ENCODE assay signal across 1 cellular context in genomic region chr12:47884501-47884900, GRCh38.
TF ChIP-seq lines count a peak whose summit lies in the region.

No MANE protein-coding gene starts in this region.

TF ChIP-seq in GM12878, 131 proteins besides CTCF, POLR2A, EP300 and RAD21:
- TF ChIP-seq, protein P1, sequence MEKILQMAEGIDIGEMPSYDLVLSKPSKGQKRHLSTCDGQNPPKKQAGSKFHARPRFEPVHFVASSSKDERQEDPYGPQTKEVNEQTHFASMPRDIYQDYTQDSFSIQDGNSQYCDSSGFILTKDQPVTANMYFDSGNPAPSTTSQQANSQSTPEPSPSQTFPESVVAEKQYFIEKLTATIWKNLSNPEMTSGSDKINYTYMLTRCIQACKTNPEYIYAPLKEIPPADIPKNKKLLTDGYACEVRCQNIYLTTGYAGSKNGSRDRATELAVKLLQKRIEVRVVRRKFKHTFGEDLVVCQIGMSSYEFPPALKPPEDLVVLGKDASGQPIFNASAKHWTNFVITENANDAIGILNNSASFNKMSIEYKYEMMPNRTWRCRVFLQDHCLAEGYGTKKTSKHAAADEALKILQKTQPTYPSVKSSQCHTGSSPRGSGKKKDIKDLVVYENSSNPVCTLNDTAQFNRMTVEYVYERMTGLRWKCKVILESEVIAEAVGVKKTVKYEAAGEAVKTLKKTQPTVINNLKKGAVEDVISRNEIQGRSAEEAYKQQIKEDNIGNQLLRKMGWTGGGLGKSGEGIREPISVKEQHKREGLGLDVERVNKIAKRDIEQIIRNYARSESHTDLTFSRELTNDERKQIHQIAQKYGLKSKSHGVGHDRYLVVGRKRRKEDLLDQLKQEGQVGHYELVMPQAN (conservative IDR thresholded peaks at IDR 0.05), result no peak
- no peak for TF ChIP-seq RBBP5 (conservative IDR thresholded peaks at IDR 0.05)
- no peak for TF ChIP-seq REST (IDR thresholded peaks at IDR 0.05; ENCODE audit: low read depth, low read length)
- TF ChIP-seq, protein P2, sequence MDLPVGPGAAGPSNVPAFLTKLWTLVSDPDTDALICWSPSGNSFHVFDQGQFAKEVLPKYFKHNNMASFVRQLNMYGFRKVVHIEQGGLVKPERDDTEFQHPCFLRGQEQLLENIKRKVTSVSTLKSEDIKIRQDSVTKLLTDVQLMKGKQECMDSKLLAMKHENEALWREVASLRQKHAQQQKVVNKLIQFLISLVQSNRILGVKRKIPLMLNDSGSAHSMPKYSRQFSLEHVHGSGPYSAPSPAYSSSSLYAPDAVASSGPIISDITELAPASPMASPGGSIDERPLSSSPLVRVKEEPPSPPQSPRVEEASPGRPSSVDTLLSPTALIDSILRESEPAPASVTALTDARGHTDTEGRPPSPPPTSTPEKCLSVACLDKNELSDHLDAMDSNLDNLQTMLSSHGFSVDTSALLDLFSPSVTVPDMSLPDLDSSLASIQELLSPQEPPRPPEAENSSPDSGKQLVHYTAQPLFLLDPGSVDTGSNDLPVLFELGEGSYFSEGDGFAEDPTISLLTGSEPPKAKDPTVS (IDR thresholded peaks at IDR 0.05; ENCODE audit: low read depth, low read length), result no peak
- TF ChIP-seq ASH2L (IDR thresholded peaks at IDR 0.05; ENCODE audit: borderline replicate concordance, low read depth), result no peak
- no peak for TF ChIP-seq MEF2A (IDR thresholded peaks at IDR 0.05; ENCODE audit: insufficient read depth, low read depth, low read length)
- TF ChIP-seq NR2C1 (IDR thresholded peaks at IDR 0.05), result no peak
- TF ChIP-seq YBX1 (IDR thresholded peaks at IDR 0.05), result no peak
- peak; percentile 64; the same call in 1 of the 2 replicates for TF ChIP-seq SMARCA5 (IDR thresholded peaks at IDR 0.05)
- no peak for TF ChIP-seq TARDBP (IDR thresholded peaks at IDR 0.05; ENCODE audit: borderline replicate concordance)
- TF ChIP-seq E2F8 (IDR thresholded peaks at IDR 0.05; ENCODE audit: low read depth, partially characterized antibody), result no peak
- TF ChIP-seq IRF4 (IDR thresholded peaks at IDR 0.05; ENCODE audit: low read depth, low read length), result peak; percentile 76
- TF ChIP-seq EED (IDR thresholded peaks at IDR 0.05; ENCODE audit: low read depth), result peak; percentile 85
- TF ChIP-seq SPI1 (IDR thresholded peaks at IDR 0.05; ENCODE audit: borderline replicate concordance, insufficient read depth, low read depth, low read length), result peak; percentile 62
- TF ChIP-seq, protein P3, sequence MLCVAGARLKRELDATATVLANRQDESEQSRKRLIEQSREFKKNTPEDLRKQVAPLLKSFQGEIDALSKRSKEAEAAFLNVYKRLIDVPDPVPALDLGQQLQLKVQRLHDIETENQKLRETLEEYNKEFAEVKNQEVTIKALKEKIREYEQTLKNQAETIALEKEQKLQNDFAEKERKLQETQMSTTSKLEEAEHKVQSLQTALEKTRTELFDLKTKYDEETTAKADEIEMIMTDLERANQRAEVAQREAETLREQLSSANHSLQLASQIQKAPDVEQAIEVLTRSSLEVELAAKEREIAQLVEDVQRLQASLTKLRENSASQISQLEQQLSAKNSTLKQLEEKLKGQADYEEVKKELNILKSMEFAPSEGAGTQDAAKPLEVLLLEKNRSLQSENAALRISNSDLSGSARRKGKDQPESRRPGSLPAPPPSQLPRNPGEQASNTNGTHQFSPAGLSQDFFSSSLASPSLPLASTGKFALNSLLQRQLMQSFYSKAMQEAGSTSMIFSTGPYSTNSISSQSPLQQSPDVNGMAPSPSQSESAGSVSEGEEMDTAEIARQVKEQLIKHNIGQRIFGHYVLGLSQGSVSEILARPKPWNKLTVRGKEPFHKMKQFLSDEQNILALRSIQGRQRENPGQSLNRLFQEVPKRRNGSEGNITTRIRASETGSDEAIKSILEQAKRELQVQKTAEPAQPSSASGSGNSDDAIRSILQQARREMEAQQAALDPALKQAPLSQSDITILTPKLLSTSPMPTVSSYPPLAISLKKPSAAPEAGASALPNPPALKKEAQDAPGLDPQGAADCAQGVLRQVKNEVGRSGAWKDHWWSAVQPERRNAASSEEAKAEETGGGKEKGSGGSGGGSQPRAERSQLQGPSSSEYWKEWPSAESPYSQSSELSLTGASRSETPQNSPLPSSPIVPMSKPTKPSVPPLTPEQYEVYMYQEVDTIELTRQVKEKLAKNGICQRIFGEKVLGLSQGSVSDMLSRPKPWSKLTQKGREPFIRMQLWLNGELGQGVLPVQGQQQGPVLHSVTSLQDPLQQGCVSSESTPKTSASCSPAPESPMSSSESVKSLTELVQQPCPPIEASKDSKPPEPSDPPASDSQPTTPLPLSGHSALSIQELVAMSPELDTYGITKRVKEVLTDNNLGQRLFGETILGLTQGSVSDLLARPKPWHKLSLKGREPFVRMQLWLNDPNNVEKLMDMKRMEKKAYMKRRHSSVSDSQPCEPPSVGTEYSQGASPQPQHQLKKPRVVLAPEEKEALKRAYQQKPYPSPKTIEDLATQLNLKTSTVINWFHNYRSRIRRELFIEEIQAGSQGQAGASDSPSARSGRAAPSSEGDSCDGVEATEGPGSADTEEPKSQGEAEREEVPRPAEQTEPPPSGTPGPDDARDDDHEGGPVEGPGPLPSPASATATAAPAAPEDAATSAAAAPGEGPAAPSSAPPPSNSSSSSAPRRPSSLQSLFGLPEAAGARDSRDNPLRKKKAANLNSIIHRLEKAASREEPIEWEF (IDR thresholded peaks at IDR 0.05; ENCODE audit: insufficient replicate concordance, low read depth, low read length), result no peak
- no peak for TF ChIP-seq NFXL1 (IDR thresholded peaks at IDR 0.05; ENCODE audit: borderline replicate concordance)
- TF ChIP-seq SREBF2 (IDR thresholded peaks at IDR 0.05; ENCODE audit: low read length), result no peak
- TF ChIP-seq STAT3 (IDR thresholded peaks at IDR 0.05; ENCODE audit: low read depth, low read length), result no peak
- no peak for TF ChIP-seq BACH1 (IDR thresholded peaks at IDR 0.05; ENCODE audit: borderline replicate concordance)
- TF ChIP-seq ZNF207 (IDR thresholded peaks at IDR 0.05; ENCODE audit: borderline replicate concordance), result no peak
- TF ChIP-seq RUNX3 (IDR thresholded peaks at IDR 0.05; ENCODE audit: low read length), result no peak
- TF ChIP-seq ETV6 (conservative IDR thresholded peaks at IDR 0.05 in 1 of 2, IDR thresholded peaks at IDR 0.05 in 1 of 2; ENCODE audit: borderline replicate concordance in 1 of 2, low read depth in 1 of 2), result 0 out of 4 replicates have a peak, but pooled peaks of 1 of the 2 experiments have one; percentile 8
- 0 out of 2 replicates have a peak, but pooled peaks have one; percentile 24 for TF ChIP-seq DPF2 (IDR thresholded peaks at IDR 0.05)
- TF ChIP-seq CBFB (IDR thresholded peaks at IDR 0.05; ENCODE audit: low read depth), result no peak
- TF ChIP-seq, protein P4, sequence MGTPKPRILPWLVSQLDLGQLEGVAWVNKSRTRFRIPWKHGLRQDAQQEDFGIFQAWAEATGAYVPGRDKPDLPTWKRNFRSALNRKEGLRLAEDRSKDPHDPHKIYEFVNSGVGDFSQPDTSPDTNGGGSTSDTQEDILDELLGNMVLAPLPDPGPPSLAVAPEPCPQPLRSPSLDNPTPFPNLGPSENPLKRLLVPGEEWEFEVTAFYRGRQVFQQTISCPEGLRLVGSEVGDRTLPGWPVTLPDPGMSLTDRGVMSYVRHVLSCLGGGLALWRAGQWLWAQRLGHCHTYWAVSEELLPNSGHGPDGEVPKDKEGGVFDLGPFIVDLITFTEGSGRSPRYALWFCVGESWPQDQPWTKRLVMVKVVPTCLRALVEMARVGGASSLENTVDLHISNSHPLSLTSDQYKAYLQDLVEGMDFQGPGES (IDR thresholded peaks at IDR 0.05), result no peak
- TF ChIP-seq, protein P5, sequence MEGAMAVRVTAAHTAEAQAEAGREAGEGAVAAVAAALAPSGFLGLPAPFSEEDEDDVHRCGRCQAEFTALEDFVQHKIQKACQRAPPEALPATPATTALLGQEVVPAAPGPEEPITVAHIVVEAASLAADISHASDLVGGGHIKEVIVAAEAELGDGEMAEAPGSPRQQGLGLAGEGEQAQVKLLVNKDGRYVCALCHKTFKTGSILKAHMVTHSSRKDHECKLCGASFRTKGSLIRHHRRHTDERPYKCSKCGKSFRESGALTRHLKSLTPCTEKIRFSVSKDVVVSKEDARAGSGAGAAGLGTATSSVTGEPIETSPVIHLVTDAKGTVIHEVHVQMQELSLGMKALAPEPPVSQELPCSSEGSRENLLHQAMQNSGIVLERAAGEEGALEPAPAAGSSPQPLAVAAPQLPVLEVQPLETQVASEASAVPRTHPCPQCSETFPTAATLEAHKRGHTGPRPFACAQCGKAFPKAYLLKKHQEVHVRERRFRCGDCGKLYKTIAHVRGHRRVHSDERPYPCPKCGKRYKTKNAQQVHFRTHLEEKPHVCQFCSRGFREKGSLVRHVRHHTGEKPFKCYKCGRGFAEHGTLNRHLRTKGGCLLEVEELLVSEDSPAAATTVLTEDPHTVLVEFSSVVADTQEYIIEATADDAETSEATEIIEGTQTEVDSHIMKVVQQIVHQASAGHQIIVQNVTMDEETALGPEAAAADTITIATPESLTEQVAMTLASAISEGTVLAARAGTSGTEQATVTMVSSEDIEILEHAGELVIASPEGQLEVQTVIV (IDR thresholded peaks at IDR 0.05; ENCODE audit: borderline replicate concordance, partially characterized antibody), result no peak
- TF ChIP-seq SIN3A (IDR thresholded peaks at IDR 0.05; ENCODE audit: low read depth, low read length), result no peak
